ENCODE assay signal across 1 cellular context in genomic region chr3:141405581-141405980, GRCh38.
TF ChIP-seq lines count a peak whose summit lies in the region.

No MANE protein-coding gene starts in this region.

TF ChIP-seq in IMR-90, 13 proteins besides CTCF, POLR2A, EP300 and RAD21:
- TF ChIP-seq BHLHE40 (IDR thresholded peaks at IDR 0.05; ENCODE audit: low read depth, low read length) (peak; percentile 33; the same call in 1 of the 2 replicates), MXI1 (IDR thresholded peaks at IDR 0.05; ENCODE audit: borderline replicate concordance, low read depth, low read length) (no peak)
- TF ChIP-seq, protein P1, sequence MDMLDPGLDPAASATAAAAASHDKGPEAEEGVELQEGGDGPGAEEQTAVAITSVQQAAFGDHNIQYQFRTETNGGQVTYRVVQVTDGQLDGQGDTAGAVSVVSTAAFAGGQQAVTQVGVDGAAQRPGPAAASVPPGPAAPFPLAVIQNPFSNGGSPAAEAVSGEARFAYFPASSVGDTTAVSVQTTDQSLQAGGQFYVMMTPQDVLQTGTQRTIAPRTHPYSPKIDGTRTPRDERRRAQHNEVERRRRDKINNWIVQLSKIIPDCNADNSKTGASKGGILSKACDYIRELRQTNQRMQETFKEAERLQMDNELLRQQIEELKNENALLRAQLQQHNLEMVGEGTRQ (IDR thresholded peaks at IDR 0.05; ENCODE audit: low read depth, low read length), result peak; percentile 38; the same call in 1 of the 2 replicates
